Comparison of ENCODE assay signal across 3 cellular contexts in the genomic region with DNA sequence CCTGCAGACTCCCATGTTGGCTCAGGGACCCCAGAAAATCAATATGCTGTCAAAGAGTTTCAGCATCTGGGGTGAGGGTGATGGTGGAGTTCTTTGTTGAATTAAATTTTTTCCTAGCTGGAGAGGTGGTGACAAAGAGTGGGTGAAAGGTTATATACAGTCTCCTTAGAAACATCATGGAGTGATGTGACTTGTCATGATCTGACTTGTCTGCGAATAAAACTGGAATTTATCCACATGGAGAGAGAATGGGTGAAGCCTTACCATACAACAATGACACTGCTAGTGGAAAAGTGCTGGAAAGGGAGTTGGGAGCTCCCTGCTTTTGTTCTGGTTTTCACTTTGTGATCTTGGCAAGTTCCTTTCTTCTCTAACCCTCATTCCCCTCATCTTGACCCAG.
TF ChIP-seq lines count a peak whose summit lies in the region.

No MANE protein-coding gene starts in this region.

TF ChIP-seq in SK-N-SH, 30 proteins besides CTCF, POLR2A, EP300 and RAD21:
- TF ChIP-seq NRF1 (IDR thresholded peaks at IDR 0.05; ENCODE audit: low read depth, low read length): no peak
- no peak for TF ChIP-seq MEF2A (IDR thresholded peaks at IDR 0.05; ENCODE audit: borderline replicate concordance, low read depth)
- TF ChIP-seq FOXM1 (IDR thresholded peaks at IDR 0.05; ENCODE audit: low read depth): no peak
- no peak for TF ChIP-seq GABPA (IDR thresholded peaks at IDR 0.05; ENCODE audit: low read depth)
- TF ChIP-seq RCOR1 (IDR thresholded peaks at IDR 0.05; ENCODE audit: low read length): no peak
- no peak for TF ChIP-seq FOSL2 (IDR thresholded peaks at IDR 0.05; ENCODE audit: borderline replicate concordance, low read depth)
- TF ChIP-seq ELF1 (IDR thresholded peaks at IDR 0.05): no peak
- no peak for TF ChIP-seq CHD2 (IDR thresholded peaks at IDR 0.05; ENCODE audit: low read length, partially characterized antibody)
- TF ChIP-seq POLR2AphosphoS5 (IDR thresholded peaks at IDR 0.05; ENCODE audit: low read depth, low read length): no peak
- TF ChIP-seq TCF12 (IDR thresholded peaks at IDR 0.05): no peak
- no peak for TF ChIP-seq PBX3 (IDR thresholded peaks at IDR 0.05)
- no peak for TF ChIP-seq MAX (IDR thresholded peaks at IDR 0.05; ENCODE audit: low read depth)
- TF ChIP-seq ZBTB33 (IDR thresholded peaks at IDR 0.05; ENCODE audit: borderline replicate concordance, low read depth): no peak
- TF ChIP-seq RFX5 (IDR thresholded peaks at IDR 0.05; ENCODE audit: low read length): no peak
- TF ChIP-seq, protein P1, sequence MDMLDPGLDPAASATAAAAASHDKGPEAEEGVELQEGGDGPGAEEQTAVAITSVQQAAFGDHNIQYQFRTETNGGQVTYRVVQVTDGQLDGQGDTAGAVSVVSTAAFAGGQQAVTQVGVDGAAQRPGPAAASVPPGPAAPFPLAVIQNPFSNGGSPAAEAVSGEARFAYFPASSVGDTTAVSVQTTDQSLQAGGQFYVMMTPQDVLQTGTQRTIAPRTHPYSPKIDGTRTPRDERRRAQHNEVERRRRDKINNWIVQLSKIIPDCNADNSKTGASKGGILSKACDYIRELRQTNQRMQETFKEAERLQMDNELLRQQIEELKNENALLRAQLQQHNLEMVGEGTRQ (IDR thresholded peaks at IDR 0.05; ENCODE audit: borderline replicate concordance, low read depth, low read length): no peak

TF ChIP-seq in SK-N-SH treated with all-trans-retinoic acid at 6 μM for 48 hours, 23 proteins besides CTCF, POLR2A, EP300 and RAD21 (continues in another document):
- TF ChIP-seq ZFP3 (CRISPR knock-in tag; IDR thresholded peaks at IDR 0.05) (no peak), PPARA (CRISPR knock-in tag; IDR thresholded peaks at IDR 0.05; ENCODE audit: borderline replicate concordance) (no peak), ZNF565 (CRISPR knock-in tag; conservative IDR thresholded peaks at IDR 0.05; ENCODE audit: low read depth) (no peak), GLIS3 (CRISPR knock-in tag; IDR thresholded peaks at IDR 0.05) (no peak), ZNF70 (CRISPR knock-in tag; IDR thresholded peaks at IDR 0.05) (no peak), ESRRG (CRISPR knock-in tag; IDR thresholded peaks at IDR 0.05) (no peak), TOX (CRISPR knock-in tag; IDR thresholded peaks at IDR 0.05; ENCODE audit: borderline replicate concordance) (no peak), CREB5 (CRISPR knock-in tag; IDR thresholded peaks at IDR 0.05; ENCODE audit: low read depth) (no peak), PATZ1 (CRISPR knock-in tag; IDR thresholded peaks at IDR 0.05; ENCODE audit: borderline replicate concordance) (no peak), OSR1 (CRISPR knock-in tag; IDR thresholded peaks at IDR 0.05) (no peak), ISL1 (CRISPR knock-in tag; IDR thresholded peaks at IDR 0.05) (no peak), ARNTL (CRISPR knock-in tag; IDR thresholded peaks at IDR 0.05; ENCODE audit: borderline replicate concordance, low read depth) (no peak), BACH2 (CRISPR knock-in tag; IDR thresholded peaks at IDR 0.05; ENCODE audit: borderline replicate concordance) (no peak)
- TF ChIP-seq, protein P2, sequence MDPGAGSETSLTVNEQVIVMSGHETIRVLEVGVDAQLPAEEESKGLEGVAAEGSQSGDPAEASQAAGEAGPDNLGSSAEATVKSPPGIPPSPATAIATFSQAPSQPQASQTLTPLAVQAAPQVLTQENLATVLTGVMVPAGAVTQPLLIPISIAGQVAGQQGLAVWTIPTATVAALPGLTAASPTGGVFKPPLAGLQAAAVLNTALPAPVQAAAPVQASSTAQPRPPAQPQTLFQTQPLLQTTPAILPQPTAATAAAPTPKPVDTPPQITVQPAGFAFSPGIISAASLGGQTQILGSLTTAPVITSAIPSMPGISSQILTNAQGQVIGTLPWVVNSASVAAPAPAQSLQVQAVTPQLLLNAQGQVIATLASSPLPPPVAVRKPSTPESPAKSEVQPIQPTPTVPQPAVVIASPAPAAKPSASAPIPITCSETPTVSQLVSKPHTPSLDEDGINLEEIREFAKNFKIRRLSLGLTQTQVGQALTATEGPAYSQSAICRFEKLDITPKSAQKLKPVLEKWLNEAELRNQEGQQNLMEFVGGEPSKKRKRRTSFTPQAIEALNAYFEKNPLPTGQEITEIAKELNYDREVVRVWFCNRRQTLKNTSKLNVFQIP (CRISPR knock-in tag; IDR thresholded peaks at IDR 0.05; ENCODE audit: borderline replicate concordance, low read depth): no peak
- TF ChIP-seq, protein P3, sequence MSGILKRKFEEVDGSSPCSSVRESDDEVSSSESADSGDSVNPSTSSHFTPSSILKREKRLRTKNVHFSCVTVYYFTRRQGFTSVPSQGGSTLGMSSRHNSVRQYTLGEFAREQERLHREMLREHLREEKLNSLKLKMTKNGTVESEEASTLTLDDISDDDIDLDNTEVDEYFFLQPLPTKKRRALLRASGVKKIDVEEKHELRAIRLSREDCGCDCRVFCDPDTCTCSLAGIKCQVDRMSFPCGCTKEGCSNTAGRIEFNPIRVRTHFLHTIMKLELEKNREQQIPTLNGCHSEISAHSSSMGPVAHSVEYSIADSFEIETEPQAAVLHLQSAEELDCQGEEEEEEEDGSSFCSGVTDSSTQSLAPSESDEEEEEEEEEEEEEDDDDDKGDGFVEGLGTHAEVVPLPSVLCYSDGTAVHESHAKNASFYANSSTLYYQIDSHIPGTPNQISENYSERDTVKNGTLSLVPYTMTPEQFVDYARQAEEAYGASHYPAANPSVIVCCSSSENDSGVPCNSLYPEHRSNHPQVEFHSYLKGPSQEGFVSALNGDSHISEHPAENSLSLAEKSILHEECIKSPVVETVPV (CRISPR knock-in tag; IDR thresholded peaks at IDR 0.05): no peak

TF ChIP-seq in H1, 55 proteins besides CTCF, POLR2A, EP300 and RAD21:
- TF ChIP-seq MAFK (IDR thresholded peaks at IDR 0.05; ENCODE audit: low read depth, low read length): no peak
- TF ChIP-seq RNF2 (IDR thresholded peaks at IDR 0.05; ENCODE audit: borderline replicate concordance, low read depth, low read length, missing control alignments, poor library complexity, severe bottlenecking): no peak
- TF ChIP-seq BRCA1 (IDR thresholded peaks at IDR 0.05; ENCODE audit: low read depth, low read length): no peak
- no peak for TF ChIP-seq CBX8 (IDR thresholded peaks at IDR 0.05; ENCODE audit: borderline replicate concordance, low read depth, low read length)
- TF ChIP-seq TAF7 (optimal IDR thresholded peaks at IDR 0.05; ENCODE audit: borderline replicate concordance, low read depth, low read length): no peak
- no peak for TF ChIP-seq SP2 (IDR thresholded peaks at IDR 0.05; ENCODE audit: low read length)
- no peak for TF ChIP-seq GTF2F1 (IDR thresholded peaks at IDR 0.05; ENCODE audit: borderline replicate concordance, low read depth, low read length)
- no peak for TF ChIP-seq KDM4A (IDR thresholded peaks at IDR 0.05; ENCODE audit: low read depth, low read length, severe bottlenecking)
- no peak for TF ChIP-seq SIX5 (IDR thresholded peaks at IDR 0.05; ENCODE audit: low read depth, low read length)
TF ChIP-seq in H1: peak in this region for 0.
